In the genomic region with DNA sequence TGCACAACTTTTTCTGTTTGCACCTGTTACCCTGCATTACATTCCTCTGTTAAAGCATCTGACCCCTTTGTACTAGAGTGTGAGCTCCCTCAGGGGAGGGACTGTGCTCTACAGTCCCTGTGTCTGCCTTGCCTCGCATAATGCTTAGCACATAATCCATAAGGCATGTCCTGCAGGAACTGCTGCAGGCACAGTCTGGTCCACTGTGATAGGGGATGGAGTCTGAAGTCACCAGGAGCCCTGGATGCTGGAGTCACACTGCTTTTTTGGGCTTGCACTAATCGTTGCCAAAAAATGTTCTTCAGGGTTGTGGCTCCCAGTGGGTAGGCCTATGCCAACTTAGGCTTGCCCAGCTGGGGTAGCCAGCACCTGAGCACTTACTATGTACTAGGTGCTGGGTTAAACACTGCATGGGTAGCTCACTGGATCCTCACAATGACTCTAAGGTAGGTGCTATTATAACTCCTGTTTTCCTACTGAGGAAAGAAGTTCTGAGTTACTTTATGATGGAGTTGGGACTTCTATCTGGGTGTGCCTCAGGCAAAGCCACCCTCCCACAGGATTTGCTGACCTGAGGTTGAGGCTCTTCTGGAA, we compare ENCODE assay signal across 24 cellular contexts.
"Had no signal": no experiment of that assay in that cellular context is flagged by ENCODE, and none has a peak within 500 bp of the region (broad histone marks: within the 10 kb centered on the region; RNA-seq: fewer than 3 reads in every experiment).

No MANE protein-coding gene starts in this region.

- H3K27me3 ChIP-seq: ascending aorta, cardiac muscle cell, colonic mucosa, right lobe of liver, uterus had no signal

- H3K4me3 ChIP-seq: ascending aorta, cardiac muscle cell, colonic mucosa, right lobe of liver, skin epidermis, uterus had no signal

- H3K36me3 ChIP-seq: ascending aorta, cardiac muscle cell, colonic mucosa, right lobe of liver, uterus had no signal

- H3K9me3 ChIP-seq: ascending aorta, colonic mucosa, right lobe of liver, uterus had no signal

- DNase-seq: activated CD4-positive, alpha-beta T cell treated with anti-CD3 and anti-CD28 coated beads for 36 hours; activated CD4-positive, alpha-beta T cell treated with anti-CD3 and anti-CD28 coated beads, Interleukin-2, amount 50 U/mL, for 48 hours; activated CD4-positive, CD25-positive, alpha-beta regulatory T cell; activated CD8-positive, alpha-beta memory T cell treated with anti-CD3 and anti-CD28 coated beads for 24 hours; activated effector memory CD4-positive, alpha-beta T cell treated with Interleukin-2 at 50 U/mL for 16 hours; activated naive CD4-positive, alpha-beta T cell treated with Interleukin-2 at 50 U/mL for 16 hours; cerebellar nuclear complex; colonic mucosa; effector CD8-positive, alpha-beta T cell; naive thymus-derived CD4-positive, alpha-beta T cell; nucleus accumbens; right lobe of liver; stimulated activated CD4-positive, alpha-beta T cell treated with anti-CD3 and anti-CD28 coated beads, Interleukin-1b, Interleukin-23, amount 100 ng/mL, for 48 hours; stimulated activated CD4-positive, alpha-beta T cell treated with anti-CD3 and anti-CD28 coated beads, Interleukin-4, amount 100 ng/mL, for 4 hours; stimulated activated CD8-positive, alpha-beta memory T cell treated with anti-CD3 and anti-CD28 coated beads, Interleukin-4, amount 100 ng/mL, for 48 hours; stimulated activated naive CD8-positive, alpha-beta T cell treated with anti-CD3 and anti-CD28 coated beads, Interleukin-15, amount 100 ng/mL, for 72 hours; substantia nigra; uterus had no signal

- H3K27ac ChIP-seq: ascending aorta, cardiac muscle cell, colonic mucosa, epithelial cell of prostate, parathyroid adenoma, right lobe of liver, skin epidermis, uterus had no signal

- H2AFZ ChIP-seq: parathyroid adenoma had no signal

- ATAC-seq: activated CD4-positive, alpha-beta T cell treated with anti-CD3 and anti-CD28 coated beads for 36 hours; naive thymus-derived CD4-positive, alpha-beta T cell; stimulated activated memory B cell treated with anti-CD40 and anti-IgM and Interleukin-4, amounts not matched to agents 10 μg/mL and 1 μg/mL and 100 μg/mL, for 72 hours; stimulated activated naive CD8-positive, alpha-beta T cell treated with anti-CD3 and anti-CD28 coated beads, Interleukin-15, amount 100 ng/mL, for 72 hours had no signal

- H3K4me1 ChIP-seq: ascending aorta, colonic mucosa, parathyroid adenoma, right lobe of liver, uterus had no signal

- H3K9ac ChIP-seq: parathyroid adenoma had no signal
